30 cellular contexts compared by ENCODE assay signal in genomic region chr10:51656467-51656866, GRCh38.
"Had no signal": no experiment of that assay in that cellular context is flagged by ENCODE, and none has a peak within 500 bp of the region (broad histone marks: within the 10 kb centered on the region; RNA-seq: fewer than 3 reads in every experiment).

No MANE protein-coding gene starts in this region.

- H3K4me1 ChIP-seq: colonic mucosa, foreskin keratinocyte, lower lobe of right lung, pancreas, suprapubic skin, upper lobe of right lung had no signal

- H3K4me3 ChIP-seq: colonic mucosa, esophagus muscularis mucosa, gastroesophageal sphincter, heart left ventricle, lower lobe of right lung, pancreas, right atrium auricular region, smooth muscle cell, suprapubic skin, transverse colon, upper lobe of right lung, uterus had no signal

- H3K27me3 ChIP-seq: colonic mucosa, esophagus muscularis mucosa, foreskin keratinocyte, gastroesophageal sphincter, heart left ventricle, neutrophil, pancreas, right atrium auricular region, suprapubic skin, transverse colon, upper lobe of right lung, uterus had no signal

- ATAC-seq: foreskin keratinocyte; gastroesophageal sphincter; heart left ventricle; left colon; left ventricle myocardium superior; lower lobe of right lung; natural killer cell; pancreas; sciatic nerve; stimulated activated naive CD8-positive, alpha-beta T cell treated with anti-CD3 and anti-CD28 coated beads, Interleukin-15, amount 100 ng/mL, for 72 hours; upper lobe of right lung had no signal

- H3K4me2 ChIP-seq: smooth muscle cell had no signal

- DNase-seq: colonic mucosa; effector CD8-positive, alpha-beta T cell; endodermal cell; foreskin keratinocyte; heart left ventricle; hypothalamus; immature natural killer cell; islet precursor cell; kidney glomerular epithelial cell; left colon; left ventricle myocardium superior; lower lobe of right lung; natural killer cell; pancreas; stimulated activated CD4-positive, alpha-beta T cell treated with anti-CD3 and anti-CD28 coated beads, Interleukin-12 subunit alpha, Interleukin-12 subunit beta, amount 100 ng/mL, for 4 hours; stimulated activated CD4-positive, alpha-beta T cell treated with anti-CD3 and anti-CD28 coated beads, Interleukin-1b, Interleukin-23, amount 100 ng/mL, for 48 hours; stimulated activated CD4-positive, alpha-beta T cell treated with anti-CD3 and anti-CD28 coated beads, Interleukin-4, amount 100 ng/mL, for 1 hour; stimulated activated CD8-positive, alpha-beta memory T cell treated with anti-CD3 and anti-CD28 coated beads, Interleukin-4, amount 100 ng/mL, for 48 hours; stimulated activated naive CD4-positive, alpha-beta T cell; stimulated activated naive CD8-positive, alpha-beta T cell treated with anti-CD3 and anti-CD28 coated beads, Interleukin-15, amount 100 ng/mL, for 72 hours; transverse colon; upper lobe of right lung; uterus had no signal

- H3K27ac ChIP-seq: colonic mucosa, esophagus muscularis mucosa, foreskin keratinocyte, gastroesophageal sphincter, heart left ventricle, lower lobe of right lung, neutrophil, pancreas, right atrium auricular region, suprapubic skin, transverse colon, upper lobe of right lung, uterus had no signal

- H3K9me3 ChIP-seq: colonic mucosa, esophagus muscularis mucosa, gastroesophageal sphincter, heart left ventricle, lower lobe of right lung, neutrophil, pancreas, right atrium auricular region, suprapubic skin, transverse colon, upper lobe of right lung, uterus had no signal

- H3K36me3 ChIP-seq: colonic mucosa, esophagus muscularis mucosa, gastroesophageal sphincter, heart left ventricle, lower lobe of right lung, neutrophil, pancreas, right atrium auricular region, suprapubic skin, transverse colon, upper lobe of right lung, uterus had no signal
